Comparison of ENCODE assay signal across 5 cellular contexts in genomic region chr2:23859234-23859633, GRCh38.
"Had no signal": no experiment of that assay in that cellular context is flagged by ENCODE, and none has a peak within 500 bp of the region (broad histone marks: within the 10 kb centered on the region; RNA-seq: fewer than 3 reads in every experiment).

No MANE protein-coding gene starts in this region.

- H3K4me3 ChIP-seq: GM23248 had no signal

- DNase-seq: H9, HCEC 1CT, KBM-7 had no signal

- H3K27ac Mint-ChIP-seq: IgD-negative memory B cell had no signal

- H3K9me3 Mint-ChIP-seq: H9, IgD-negative memory B cell had no signal

- H2AFZ ChIP-seq: GM23248 had no signal

- H3K27me3 Mint-ChIP-seq: IgD-negative memory B cell had no signal

- H3K4me3 Mint-ChIP-seq: H9, IgD-negative memory B cell had no signal
